ENCODE assay signal across 21 cellular contexts in genomic region chr1:114207635-114208034, GRCh38. TPM values are rescaled to one million over a fixed set of nuclear protein-coding genes. Genes with fewer than 3 reads are reported as not detected.
"Had no signal": no experiment of that assay in that cellular context is flagged by ENCODE, and none has a peak within 500 bp of the region (broad histone marks: within the 10 kb centered on the region; RNA-seq: fewer than 3 reads in every experiment).

No MANE protein-coding gene starts in this region.

- H3K4me3 Mint-ChIP-seq: activated CD8-positive, alpha-beta T cell treated with anti-CD3 and anti-CD28 coated beads, Interleukin-2, amount 10 ng/mL, durations not matched to agents 7 days and 5 days; activated naive CD4-positive, alpha-beta T cell treated with anti-CD3 and anti-CD28 coated beads, Interleukin-2, amount 10 ng/mL, durations not matched to agents 7 days and 5 days; activated naive CD8-positive, alpha-beta T cell treated with anti-CD3 and anti-CD28 coated beads for 36 hours had no signal

- H3K36me3 Mint-ChIP-seq: activated naive CD4-positive, alpha-beta T cell treated with anti-CD3 and anti-CD28 coated beads, Interleukin-2, amount 10 ng/mL, durations not matched to agents 7 days and 5 days; activated naive CD8-positive, alpha-beta T cell treated with anti-CD3 and anti-CD28 coated beads for 36 hours had no signal

- H3K4me3 ChIP-seq: SK-N-MC had no signal

- H3K27ac Mint-ChIP-seq: activated CD8-positive, alpha-beta T cell treated with anti-CD3 and anti-CD28 coated beads, Interleukin-2, amount 10 ng/mL, durations not matched to agents 7 days and 5 days; activated naive CD4-positive, alpha-beta T cell treated with anti-CD3 and anti-CD28 coated beads, Interleukin-2, amount 10 ng/mL, durations not matched to agents 7 days and 5 days; activated naive CD8-positive, alpha-beta T cell treated with anti-CD3 and anti-CD28 coated beads for 36 hours had no signal

- DNase-seq: activated CD4-positive, alpha-beta T cell treated with anti-CD3 and anti-CD28 coated beads for 4 hours; activated CD8-positive, alpha-beta memory T cell treated with anti-CD3 and anti-CD28 coated beads, Interleukin-2, amount 50 U/mL, for 48 hours; activated CD8-positive, alpha-beta T cell treated with anti-CD3 and anti-CD28 coated beads, Interleukin-2, amount 10 ng/mL, durations not matched to agents 7 days and 5 days; activated effector memory CD4-positive, alpha-beta T cell treated with anti-CD3 and anti-CD28 coated beads, Interleukin-2, amount 50 U/mL, for 16 hours; activated naive CD4-positive, alpha-beta T cell treated with anti-CD3 and anti-CD28 coated beads, Interleukin-2, amount 10 ng/mL, durations not matched to agents 7 days and 5 days; activated naive CD8-positive, alpha-beta T cell treated with anti-CD3 and anti-CD28 coated beads for 36 hours; activated T-cell treated with anti-CD3 and anti-CD28 coated beads, Interleukin-2, amount 50 U/mL, for 1 hour; anterior cingulate cortex; Kasumi-1; KBM-7; NCI-H1105 treated with DMSO at 0.1 percent for 48 hours; NCI-H1436 treated with DMSO at 0.1 percent for 48 hours; NCI-H187; NCI-H2081; NCI-H510A treated with DMSO at 0.1 percent for 48 hours; NCI-H69; PC-3; T-helper 1 cell had no signal

- H3K9me3 Mint-ChIP-seq: activated naive CD4-positive, alpha-beta T cell treated with anti-CD3 and anti-CD28 coated beads, Interleukin-2, amount 10 ng/mL, durations not matched to agents 7 days and 5 days; activated naive CD8-positive, alpha-beta T cell treated with anti-CD3 and anti-CD28 coated beads for 36 hours had no signal

- H3K4me1 Mint-ChIP-seq: activated naive CD4-positive, alpha-beta T cell treated with anti-CD3 and anti-CD28 coated beads, Interleukin-2, amount 10 ng/mL, durations not matched to agents 7 days and 5 days; activated naive CD8-positive, alpha-beta T cell treated with anti-CD3 and anti-CD28 coated beads for 36 hours had no signal

- ATAC-seq: activated CD4-positive, CD25-positive, alpha-beta regulatory T cell treated with anti-CD3 and anti-CD28 coated beads, Interleukin-2, amount 50 U/mL, for 24 hours; activated CD8-positive, alpha-beta T cell treated with anti-CD3 and anti-CD28 coated beads, Interleukin-2, amount 10 ng/mL, durations not matched to agents 7 days and 5 days; PC-3 had no signal

- H3K27ac ChIP-seq: SK-N-MC had no signal

RNA-seq across cellular contexts. Expression of gene SYT6, which starts 54.0 kb away (rescaled TPM):
- total RNA-seq: activated CD8-positive, alpha-beta T cell treated with anti-CD3 and anti-CD28 coated beads, Interleukin-2, amount 10 ng/mL, durations not matched to agents 7 days and 5 days; activated naive CD8-positive, alpha-beta T cell treated with anti-CD3 and anti-CD28 coated beads for 36 hours; PC-3; T-helper 2 cell treated with Interferon-gamma antibody and Interleukin-4, amounts not matched to agents 100 ng/mL and 5 ng/mL, for 36 hours had no signal
